In the genomic region with DNA sequence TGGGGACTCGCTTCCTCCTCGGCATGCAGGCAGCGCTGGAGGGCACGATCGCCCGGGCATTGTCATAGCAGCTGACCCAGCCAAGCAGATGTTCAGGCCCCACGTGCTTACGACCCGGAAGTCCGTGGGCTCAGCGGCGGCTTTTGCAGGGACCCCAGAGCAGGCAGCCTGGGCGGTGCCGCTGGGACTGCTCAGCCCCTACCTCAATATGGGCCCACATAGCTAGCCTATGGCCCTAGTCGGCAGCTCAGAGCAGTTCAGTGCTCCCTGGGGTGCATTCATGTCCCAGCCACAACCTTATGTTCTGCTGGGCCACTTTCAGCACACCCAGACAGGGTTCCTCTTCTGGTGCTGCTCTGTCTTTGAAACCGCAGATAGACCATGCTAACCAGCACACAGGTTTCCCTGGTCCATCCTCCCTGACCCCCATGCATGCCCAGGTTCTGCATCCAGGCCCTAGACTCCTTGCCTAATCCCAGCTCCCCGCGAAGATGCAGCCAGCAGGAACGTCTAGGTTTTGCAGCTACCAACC, we compare ENCODE assay signal across 8 cellular contexts. TPM values are rescaled to one million over a fixed set of nuclear protein-coding genes. Genes with fewer than 3 reads are reported as not detected.
DNase-seq lines count a peak whose midpoint lies in the region; ATAC-seq, FAIRE-seq and TF ChIP-seq lines count a peak whose summit lies in the region.

No MANE protein-coding gene starts in this region.

- no peak overlapping the region for H3K9ac ChIP-seq in smooth muscle cell (ENCODE audit: low read depth)

- H3K36me3 ChIP-seq in adrenal gland (replicated peaks in 1 of 2): no peaks in the 10 kb centered on the region
- H3K36me3 ChIP-seq in smooth muscle cell (ENCODE audit: low read depth): no peaks in the 10 kb centered on the region

- H3K27ac ChIP-seq in adrenal gland (peak overlapping the region in 2 of 5 donors; percentile 65 to 77), smooth muscle cell (ENCODE audit: low read depth) (no peak overlapping the region)

- DNase-seq in RPMI8226: peak; percentile 73
- DNase-seq in adrenal gland: peak; percentile 56 to 83 (median 71)
- no peak for DNase-seq in smooth muscle cell (lab: John Stamatoyannopoulos, UW; ENCODE audit: unreplicated experiment)
- no peak for DNase-seq in HTR-8/SVneo (ENCODE audit: insufficient read length, low spot score)
- no peak for DNase-seq in A172 (ENCODE audit: low spot score)

- H3K4me1 ChIP-seq in adrenal gland (replicated peaks in 1 of 2) (no peaks in the 10 kb centered on the region), smooth muscle cell (ENCODE audit: low read depth) (no peaks in the 10 kb centered on the region)

- no peaks in the 10 kb centered on the region for H3K79me2 ChIP-seq in smooth muscle cell (ENCODE audit: low read depth)

- H3F3A ChIP-seq in smooth muscle cell (ENCODE audit: low read depth): peaks cover 4% of the 10 kb centered on the region

- TF ChIP-seq CTCF in adrenal gland (IDR thresholded peaks at IDR 0.05) (no peak), smooth muscle cell (IDR thresholded peaks at IDR 0.05; ENCODE audit: borderline replicate concordance, insufficient read depth, poor library complexity, severe bottlenecking) (no peak)

- FAIRE-seq in HTR-8/SVneo (lab: Jason Lieb, UNC): no peak

- H3K9me3 ChIP-seq in adrenal gland (replicated peaks in 1 of 3) (no peaks in the 10 kb centered on the region), iPS-18c (ENCODE audit: control insufficient read depth, insufficient read depth, low read length) (peaks cover 2% of the 10 kb centered on the region), smooth muscle cell (replicated peaks; ENCODE audit: low read depth) (no peaks in the 10 kb centered on the region)

- peak overlapping the region; percentile 91 for H2AFZ ChIP-seq in smooth muscle cell (ENCODE audit: low read depth)

- H3K27me3 ChIP-seq in adrenal gland: no peaks in the 10 kb centered on the region
- H3K27me3 ChIP-seq in smooth muscle cell (ENCODE audit: low read depth): no peaks in the 10 kb centered on the region

- ATAC-seq in GM18520 (IDR thresholded peaks at IDR 0.05; ENCODE audit: unreplicated experiment) (peak; percentile 89), HG02852 (IDR thresholded peaks at IDR 0.05; ENCODE audit: unreplicated experiment) (peak; percentile 93)

- WGBS in adrenal gland, 4 donors: 29 to 37% (median 33%) methylated on average over 10 to 19 of the region's 19 CpGs
- 48% methylated on average over 19 of the region's 19 CpGs for WGBS in smooth muscle cell (ENCODE audit: low lambda C conversion rate)

- H4K20me1 ChIP-seq in smooth muscle cell (ENCODE audit: low read depth): no peaks in the 10 kb centered on the region

- intact Hi-C loops in adrenal gland (cut with DNase I): no loop called here

- TF ChIP-seq POLR2A in adrenal gland (IDR thresholded peaks at IDR 0.05): no peak

- peak overlapping the region in 2 of 4 donors; percentile 1 to 62 for H3K4me3 ChIP-seq in adrenal gland
- H3K4me3 ChIP-seq in iPS-18c (ENCODE audit: insufficient read depth, low read depth, low read length): peak overlapping the region; percentile 15; the same call in 1 of the 2 replicates
- peak overlapping the region; percentile 45 for H3K4me3 ChIP-seq in smooth muscle cell

- H3K4me2 ChIP-seq in smooth muscle cell: peak overlapping the region; percentile 83

RNA-seq across cellular contexts. Expression of a gene that starts 10.4 kb away (rescaled TPM):
- total RNA-seq in adrenal gland (100 to 1,000 TPM; 221 to 774 (median 444) TPM), smooth muscle cell (438 and 486 TPM in 2 replicates)
- polyA plus RNA-seq in adrenal gland (100 to 1,000 TPM; 506 to 547 (median 520) TPM), smooth muscle cell (94.8 and 130 TPM in 2 replicates)
- total RNA-seq in A172 (2014; rRNA removed; shearing (Covaris generic)): 384 and 473 TPM in 2 replicates

RNA-seq across cellular contexts. Expression of a gene that starts 33.3 kb away (rescaled TPM):
- 10 to 100 TPM in 2 of 8 donors, 1 to 10 TPM in 6; 5.3 to 12.1 (median 8.6) TPM for total RNA-seq in adrenal gland
- polyA plus RNA-seq in adrenal gland: 10 to 100 TPM in 2 of 3 donors, 1 to 10 TPM in 1; 9.0 to 13.1 (median 12.1) TPM
- total RNA-seq in smooth muscle cell: 36.4 and 45.5 TPM in 2 replicates
- polyA plus RNA-seq in smooth muscle cell: 24.8 and 27.8 TPM in 2 replicates
- 141 and 172 TPM in 2 replicates for total RNA-seq in A172 (2014; rRNA removed; shearing (Covaris generic))

RNA-seq across cellular contexts. Expression of a gene that starts 55.8 kb away (rescaled TPM):
- total RNA-seq in adrenal gland (under 1 TPM in 3 of 8 donors, not detected in 5; 0.16 to 0.32 (median 0.19) TPM), smooth muscle cell (not detected in 2 replicates)
- polyA plus RNA-seq in adrenal gland (under 1 TPM in 1 of 3 donors, not detected in 2; 0.38 TPM), smooth muscle cell (not detected in 2 replicates)
- total RNA-seq in A172 (2014; rRNA removed; shearing (Covaris generic)): not detected in 2 replicates

Comparison
In these comparisons a context has a peak if more than half of its experiments do, and no peak if none do; other contexts are left out.
1. DNase-seq: peak in RPMI8226 (single experiment) and adrenal gland (7 of 7); none in smooth muscle cell (single experiment), HTR-8/SVneo (single experiment) and A172 (single experiment).